Comparison of ENCODE assay signal across 1 cellular context in the genomic region with DNA sequence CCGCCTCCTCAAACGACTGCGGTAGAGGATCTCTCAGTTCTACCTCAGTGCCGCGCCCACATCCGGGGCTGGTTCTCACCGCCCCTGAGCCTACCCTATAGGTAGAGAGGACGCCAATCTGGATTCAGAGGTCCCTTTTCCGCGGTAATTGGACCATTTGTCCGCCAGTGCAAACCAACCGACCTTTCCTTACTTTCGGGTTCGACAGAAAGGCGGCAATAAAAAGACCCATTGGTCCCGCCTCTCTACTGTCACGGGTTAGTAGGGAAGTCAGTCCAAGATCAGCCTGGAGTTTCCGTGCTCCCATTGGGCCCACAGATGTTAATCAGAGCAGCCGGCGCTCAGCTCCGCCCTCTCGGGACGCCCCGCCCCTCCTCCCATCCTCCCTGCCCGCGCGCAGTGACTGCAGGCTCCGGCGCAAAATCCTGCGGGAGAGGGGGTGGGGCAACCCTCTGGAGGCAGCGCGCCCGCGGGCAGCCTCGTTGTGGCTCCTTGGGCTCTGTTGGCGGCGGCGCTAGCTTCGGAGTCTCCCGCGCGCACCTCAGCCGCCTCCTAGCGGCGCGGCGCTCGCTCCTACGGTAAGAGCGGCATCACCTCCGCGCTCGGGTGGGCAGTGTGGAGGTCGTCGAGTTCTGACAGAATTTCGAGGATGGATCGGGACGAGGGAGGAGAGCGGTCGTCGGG.
TF ChIP-seq lines count a peak whose summit lies in the region.

A gene (plus strand): TSS at position 380 of the 684 bp plus-strand sequence.
A gene with protein sequence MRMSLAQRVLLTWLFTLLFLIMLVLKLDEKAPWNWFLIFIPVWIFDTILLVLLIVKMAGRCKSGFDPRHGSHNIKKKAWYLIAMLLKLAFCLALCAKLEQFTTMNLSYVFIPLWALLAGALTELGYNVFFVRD (minus strand): TSS at position 41 of the 684 bp plus-strand sequence. CDS start 4,061 bp downstream, outside the sequence.

TF ChIP-seq in GM12878, 131 proteins besides CTCF, POLR2A, EP300 and RAD21 (continued from another document and continues in another):
- TF ChIP-seq ZNF274 (IDR thresholded peaks at IDR 0.05; ENCODE audit: insufficient read depth, insufficient read length) (no peak), POLR2AphosphoS5 (IDR thresholded peaks at IDR 0.05; ENCODE audit: low read length) (no peak; the same call in 1 of the 2 replicates), SREBF2 (IDR thresholded peaks at IDR 0.05; ENCODE audit: low read length) (no peak), LARP7 (IDR thresholded peaks at IDR 0.05) (no peak; the same call in 1 of the 2 replicates), JUND (IDR thresholded peaks at IDR 0.05; ENCODE audit: low read depth, low read length) (no peak), MYC (IDR thresholded peaks at IDR 0.05; ENCODE audit: insufficient read depth, insufficient read length, insufficient replicate concordance, low read length, severe bottlenecking) (no peak), ETV6 (conservative IDR thresholded peaks at IDR 0.05 in 1 of 2, IDR thresholded peaks at IDR 0.05 in 1 of 2; ENCODE audit: borderline replicate concordance in 1 of 2, low read depth in 1 of 2) (no peak), SPI1 (IDR thresholded peaks at IDR 0.05; ENCODE audit: borderline replicate concordance, insufficient read depth, low read depth, low read length) (0 out of 2 replicates have a peak, but pooled peaks have one; percentile 0), FOS (IDR thresholded peaks at IDR 0.05; ENCODE audit: borderline replicate concordance, extremely low read depth, insufficient read length) (peak; percentile 87), ZNF24 (IDR thresholded peaks at IDR 0.05) (no peak), TCF7 (IDR thresholded peaks at IDR 0.05; ENCODE audit: borderline replicate concordance) (no peak), POU2F2 (IDR thresholded peaks at IDR 0.05; ENCODE audit: borderline replicate concordance, low read depth, low read length) (no peak; the same call in 2 of the 3 replicates), SUZ12 (IDR thresholded peaks at IDR 0.05; ENCODE audit: unreplicated experiment) (no peak), ZNF384 (IDR thresholded peaks at IDR 0.05; ENCODE audit: borderline replicate concordance, low read depth, low read length) (peak; percentile 90; the same call in 1 of the 2 replicates), POLR2AphosphoS2 (IDR thresholded peaks at IDR 0.05; ENCODE audit: low read depth, low read length) (no peak), HCFC1 (IDR thresholded peaks at IDR 0.05; ENCODE audit: low read length) (no peak; the same call in 1 of the 2 replicates), EED (IDR thresholded peaks at IDR 0.05; ENCODE audit: low read depth) (peak; percentile 84), ASH2L (IDR thresholded peaks at IDR 0.05; ENCODE audit: borderline replicate concordance, low read depth) (peak; percentile 38; the same call in 1 of the 2 replicates), CEBPB (IDR thresholded peaks at IDR 0.05; ENCODE audit: borderline replicate concordance in 1 of 2, low read depth in 2 of 2, low read length in 2 of 2) (no peak), MEF2A (IDR thresholded peaks at IDR 0.05; ENCODE audit: insufficient read depth, low read depth, low read length) (no peak), DPF2 (IDR thresholded peaks at IDR 0.05) (peak; percentile 99), ZSCAN29 (IDR thresholded peaks at IDR 0.05) (no peak), NFYA (IDR thresholded peaks at IDR 0.05; ENCODE audit: borderline replicate concordance, low read depth, low read length) (peak; percentile 77), PAX5 (IDR thresholded peaks at IDR 0.05; ENCODE audit: borderline replicate concordance, low read depth, low read length) (no peak), TCF12 (IDR thresholded peaks at IDR 0.05; ENCODE audit: low read depth, low read length) (0 out of 2 replicates have a peak, but pooled peaks have one; percentile 40), CREM (IDR thresholded peaks at IDR 0.05; ENCODE audit: low read depth) (peak; percentile 32), RUNX3 (IDR thresholded peaks at IDR 0.05; ENCODE audit: low read length) (peak; percentile 93), KAT2A (conservative IDR thresholded peaks at IDR 0.05; ENCODE audit: control insufficient read depth, low read depth, low read length) (no peak), NFXL1 (IDR thresholded peaks at IDR 0.05; ENCODE audit: borderline replicate concordance) (no peak), BHLHE40 (IDR thresholded peaks at IDR 0.05; ENCODE audit: borderline replicate concordance in 1 of 2, low read depth in 2 of 2, low read length in 1 of 2) (peak; percentile 31 to 47; a peak in 2 of 4 replicates), RBBP5 (conservative IDR thresholded peaks at IDR 0.05) (no peak), YY1 (IDR thresholded peaks at IDR 0.05; ENCODE audit: low read depth, low read length) (peak; percentile 43; the same call in 1 of the 2 replicates), CHD2 (IDR thresholded peaks at IDR 0.05; ENCODE audit: borderline replicate concordance, low read depth, low read length) (peak; percentile 97), SMC3 (IDR thresholded peaks at IDR 0.05; ENCODE audit: borderline replicate concordance, low read length) (no peak), ZZZ3 (IDR thresholded peaks at IDR 0.05; ENCODE audit: control insufficient read depth, insufficient read length, low read depth) (no peak), ZNF217 (IDR thresholded peaks at IDR 0.05) (no peak; the same call in 1 of the 2 replicates), BCL11A (IDR thresholded peaks at IDR 0.05; ENCODE audit: low read depth, low read length) (no peak), SMARCA5 (IDR thresholded peaks at IDR 0.05) (peak; percentile 84; the same call in 1 of the 2 replicates), KDM1A (IDR thresholded peaks at IDR 0.05; ENCODE audit: borderline replicate concordance) (no peak), CBX3 (IDR thresholded peaks at IDR 0.05; ENCODE audit: borderline replicate concordance, low read depth) (no peak), JUNB (IDR thresholded peaks at IDR 0.05) (no peak), RELA (IDR thresholded peaks at IDR 0.05; ENCODE audit: borderline replicate concordance, partially characterized antibody) (peak; percentile 37), CBFB (IDR thresholded peaks at IDR 0.05; ENCODE audit: low read depth) (peak; percentile 74), SP1 (IDR thresholded peaks at IDR 0.05; ENCODE audit: low read depth, low read length) (peak; percentile 97), TARDBP (IDR thresholded peaks at IDR 0.05; ENCODE audit: borderline replicate concordance) (no peak), CBX5 (IDR thresholded peaks at IDR 0.05; ENCODE audit: low read depth) (no peak), CHD1 (IDR thresholded peaks at IDR 0.05; ENCODE audit: low read depth, low read length) (no peak; the same call in 1 of the 2 replicates), NBN (IDR thresholded peaks at IDR 0.05) (no peak)
- TF ChIP-seq, protein P1, sequence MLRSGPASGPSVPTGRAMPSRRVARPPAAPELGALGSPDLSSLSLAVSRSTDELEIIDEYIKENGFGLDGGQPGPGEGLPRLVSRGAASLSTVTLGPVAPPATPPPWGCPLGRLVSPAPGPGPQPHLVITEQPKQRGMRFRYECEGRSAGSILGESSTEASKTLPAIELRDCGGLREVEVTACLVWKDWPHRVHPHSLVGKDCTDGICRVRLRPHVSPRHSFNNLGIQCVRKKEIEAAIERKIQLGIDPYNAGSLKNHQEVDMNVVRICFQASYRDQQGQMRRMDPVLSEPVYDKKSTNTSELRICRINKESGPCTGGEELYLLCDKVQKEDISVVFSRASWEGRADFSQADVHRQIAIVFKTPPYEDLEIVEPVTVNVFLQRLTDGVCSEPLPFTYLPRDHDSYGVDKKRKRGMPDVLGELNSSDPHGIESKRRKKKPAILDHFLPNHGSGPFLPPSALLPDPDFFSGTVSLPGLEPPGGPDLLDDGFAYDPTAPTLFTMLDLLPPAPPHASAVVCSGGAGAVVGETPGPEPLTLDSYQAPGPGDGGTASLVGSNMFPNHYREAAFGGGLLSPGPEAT (IDR thresholded peaks at IDR 0.05; ENCODE audit: low read depth), result no peak
- TF ChIP-seq, protein P2, sequence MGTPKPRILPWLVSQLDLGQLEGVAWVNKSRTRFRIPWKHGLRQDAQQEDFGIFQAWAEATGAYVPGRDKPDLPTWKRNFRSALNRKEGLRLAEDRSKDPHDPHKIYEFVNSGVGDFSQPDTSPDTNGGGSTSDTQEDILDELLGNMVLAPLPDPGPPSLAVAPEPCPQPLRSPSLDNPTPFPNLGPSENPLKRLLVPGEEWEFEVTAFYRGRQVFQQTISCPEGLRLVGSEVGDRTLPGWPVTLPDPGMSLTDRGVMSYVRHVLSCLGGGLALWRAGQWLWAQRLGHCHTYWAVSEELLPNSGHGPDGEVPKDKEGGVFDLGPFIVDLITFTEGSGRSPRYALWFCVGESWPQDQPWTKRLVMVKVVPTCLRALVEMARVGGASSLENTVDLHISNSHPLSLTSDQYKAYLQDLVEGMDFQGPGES (IDR thresholded peaks at IDR 0.05), result peak; percentile 97
- TF ChIP-seq, protein P3, sequence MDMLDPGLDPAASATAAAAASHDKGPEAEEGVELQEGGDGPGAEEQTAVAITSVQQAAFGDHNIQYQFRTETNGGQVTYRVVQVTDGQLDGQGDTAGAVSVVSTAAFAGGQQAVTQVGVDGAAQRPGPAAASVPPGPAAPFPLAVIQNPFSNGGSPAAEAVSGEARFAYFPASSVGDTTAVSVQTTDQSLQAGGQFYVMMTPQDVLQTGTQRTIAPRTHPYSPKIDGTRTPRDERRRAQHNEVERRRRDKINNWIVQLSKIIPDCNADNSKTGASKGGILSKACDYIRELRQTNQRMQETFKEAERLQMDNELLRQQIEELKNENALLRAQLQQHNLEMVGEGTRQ (IDR thresholded peaks at IDR 0.05; ENCODE audit: borderline replicate concordance, low read depth, low read length), result no peak
- TF ChIP-seq, protein P4, sequence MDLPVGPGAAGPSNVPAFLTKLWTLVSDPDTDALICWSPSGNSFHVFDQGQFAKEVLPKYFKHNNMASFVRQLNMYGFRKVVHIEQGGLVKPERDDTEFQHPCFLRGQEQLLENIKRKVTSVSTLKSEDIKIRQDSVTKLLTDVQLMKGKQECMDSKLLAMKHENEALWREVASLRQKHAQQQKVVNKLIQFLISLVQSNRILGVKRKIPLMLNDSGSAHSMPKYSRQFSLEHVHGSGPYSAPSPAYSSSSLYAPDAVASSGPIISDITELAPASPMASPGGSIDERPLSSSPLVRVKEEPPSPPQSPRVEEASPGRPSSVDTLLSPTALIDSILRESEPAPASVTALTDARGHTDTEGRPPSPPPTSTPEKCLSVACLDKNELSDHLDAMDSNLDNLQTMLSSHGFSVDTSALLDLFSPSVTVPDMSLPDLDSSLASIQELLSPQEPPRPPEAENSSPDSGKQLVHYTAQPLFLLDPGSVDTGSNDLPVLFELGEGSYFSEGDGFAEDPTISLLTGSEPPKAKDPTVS (IDR thresholded peaks at IDR 0.05; ENCODE audit: low read depth, low read length), result no peak
- TF ChIP-seq, protein P5, sequence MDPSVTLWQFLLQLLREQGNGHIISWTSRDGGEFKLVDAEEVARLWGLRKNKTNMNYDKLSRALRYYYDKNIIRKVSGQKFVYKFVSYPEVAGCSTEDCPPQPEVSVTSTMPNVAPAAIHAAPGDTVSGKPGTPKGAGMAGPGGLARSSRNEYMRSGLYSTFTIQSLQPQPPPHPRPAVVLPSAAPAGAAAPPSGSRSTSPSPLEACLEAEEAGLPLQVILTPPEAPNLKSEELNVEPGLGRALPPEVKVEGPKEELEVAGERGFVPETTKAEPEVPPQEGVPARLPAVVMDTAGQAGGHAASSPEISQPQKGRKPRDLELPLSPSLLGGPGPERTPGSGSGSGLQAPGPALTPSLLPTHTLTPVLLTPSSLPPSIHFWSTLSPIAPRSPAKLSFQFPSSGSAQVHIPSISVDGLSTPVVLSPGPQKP (IDR thresholded peaks at IDR 0.05; ENCODE audit: low read depth, low read length), result peak; percentile 67; the same call in 1 of the 2 replicates
- TF ChIP-seq, protein P6, sequence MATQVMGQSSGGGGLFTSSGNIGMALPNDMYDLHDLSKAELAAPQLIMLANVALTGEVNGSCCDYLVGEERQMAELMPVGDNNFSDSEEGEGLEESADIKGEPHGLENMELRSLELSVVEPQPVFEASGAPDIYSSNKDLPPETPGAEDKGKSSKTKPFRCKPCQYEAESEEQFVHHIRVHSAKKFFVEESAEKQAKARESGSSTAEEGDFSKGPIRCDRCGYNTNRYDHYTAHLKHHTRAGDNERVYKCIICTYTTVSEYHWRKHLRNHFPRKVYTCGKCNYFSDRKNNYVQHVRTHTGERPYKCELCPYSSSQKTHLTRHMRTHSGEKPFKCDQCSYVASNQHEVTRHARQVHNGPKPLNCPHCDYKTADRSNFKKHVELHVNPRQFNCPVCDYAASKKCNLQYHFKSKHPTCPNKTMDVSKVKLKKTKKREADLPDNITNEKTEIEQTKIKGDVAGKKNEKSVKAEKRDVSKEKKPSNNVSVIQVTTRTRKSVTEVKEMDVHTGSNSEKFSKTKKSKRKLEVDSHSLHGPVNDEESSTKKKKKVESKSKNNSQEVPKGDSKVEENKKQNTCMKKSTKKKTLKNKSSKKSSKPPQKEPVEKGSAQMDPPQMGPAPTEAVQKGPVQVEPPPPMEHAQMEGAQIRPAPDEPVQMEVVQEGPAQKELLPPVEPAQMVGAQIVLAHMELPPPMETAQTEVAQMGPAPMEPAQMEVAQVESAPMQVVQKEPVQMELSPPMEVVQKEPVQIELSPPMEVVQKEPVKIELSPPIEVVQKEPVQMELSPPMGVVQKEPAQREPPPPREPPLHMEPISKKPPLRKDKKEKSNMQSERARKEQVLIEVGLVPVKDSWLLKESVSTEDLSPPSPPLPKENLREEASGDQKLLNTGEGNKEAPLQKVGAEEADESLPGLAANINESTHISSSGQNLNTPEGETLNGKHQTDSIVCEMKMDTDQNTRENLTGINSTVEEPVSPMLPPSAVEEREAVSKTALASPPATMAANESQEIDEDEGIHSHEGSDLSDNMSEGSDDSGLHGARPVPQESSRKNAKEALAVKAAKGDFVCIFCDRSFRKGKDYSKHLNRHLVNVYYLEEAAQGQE (IDR thresholded peaks at IDR 0.05; ENCODE audit: low read depth, low read length), result no peak
- TF ChIP-seq, protein P7, sequence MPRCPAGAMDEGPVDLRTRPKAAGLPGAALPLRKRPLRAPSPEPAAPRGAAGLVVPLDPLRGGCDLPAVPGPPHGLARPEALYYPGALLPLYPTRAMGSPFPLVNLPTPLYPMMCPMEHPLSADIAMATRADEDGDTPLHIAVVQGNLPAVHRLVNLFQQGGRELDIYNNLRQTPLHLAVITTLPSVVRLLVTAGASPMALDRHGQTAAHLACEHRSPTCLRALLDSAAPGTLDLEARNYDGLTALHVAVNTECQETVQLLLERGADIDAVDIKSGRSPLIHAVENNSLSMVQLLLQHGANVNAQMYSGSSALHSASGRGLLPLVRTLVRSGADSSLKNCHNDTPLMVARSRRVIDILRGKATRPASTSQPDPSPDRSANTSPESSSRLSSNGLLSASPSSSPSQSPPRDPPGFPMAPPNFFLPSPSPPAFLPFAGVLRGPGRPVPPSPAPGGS (IDR thresholded peaks at IDR 0.05; ENCODE audit: borderline replicate concordance, insufficient read depth, low read depth, low read length, poor library complexity, severe bottlenecking), result peak; percentile 17
- TF ChIP-seq, protein P8, sequence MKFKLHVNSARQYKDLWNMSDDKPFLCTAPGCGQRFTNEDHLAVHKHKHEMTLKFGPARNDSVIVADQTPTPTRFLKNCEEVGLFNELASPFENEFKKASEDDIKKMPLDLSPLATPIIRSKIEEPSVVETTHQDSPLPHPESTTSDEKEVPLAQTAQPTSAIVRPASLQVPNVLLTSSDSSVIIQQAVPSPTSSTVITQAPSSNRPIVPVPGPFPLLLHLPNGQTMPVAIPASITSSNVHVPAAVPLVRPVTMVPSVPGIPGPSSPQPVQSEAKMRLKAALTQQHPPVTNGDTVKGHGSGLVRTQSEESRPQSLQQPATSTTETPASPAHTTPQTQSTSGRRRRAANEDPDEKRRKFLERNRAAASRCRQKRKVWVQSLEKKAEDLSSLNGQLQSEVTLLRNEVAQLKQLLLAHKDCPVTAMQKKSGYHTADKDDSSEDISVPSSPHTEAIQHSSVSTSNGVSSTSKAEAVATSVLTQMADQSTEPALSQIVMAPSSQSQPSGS (IDR thresholded peaks at IDR 0.05; ENCODE audit: low read length), result no peak
